Comparison of ENCODE assay signal across 1 cellular context in the genomic region with DNA sequence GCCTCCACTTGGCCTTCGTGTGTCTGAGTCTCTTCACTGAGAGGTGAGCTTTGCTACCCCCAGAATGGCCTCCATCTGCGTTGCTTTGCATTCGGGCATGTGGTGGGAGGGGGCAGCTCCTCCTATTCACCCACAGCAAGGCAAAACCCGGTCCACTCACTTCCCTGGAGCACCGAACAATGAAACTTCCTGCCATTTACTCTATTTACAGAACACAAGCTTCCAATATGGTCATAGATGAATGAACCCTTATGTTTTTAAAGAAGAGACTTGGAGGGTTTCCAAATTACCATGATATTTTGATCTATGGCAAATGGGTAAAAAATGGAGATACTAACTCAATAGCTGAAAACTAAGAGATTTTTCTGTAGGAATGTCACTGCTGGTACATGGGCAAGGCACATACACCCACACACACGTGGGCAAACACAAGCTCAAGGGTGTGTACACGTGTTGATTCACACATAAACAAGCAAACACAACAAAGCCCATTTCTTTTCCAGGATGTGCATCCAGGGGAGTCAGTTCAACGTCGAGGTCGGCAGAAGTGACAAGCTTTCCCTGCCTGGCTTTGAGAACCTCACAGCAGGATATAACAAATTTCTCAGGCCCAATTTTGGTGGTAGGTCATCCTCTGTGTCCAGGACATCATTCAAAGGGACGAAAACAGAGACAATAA.
TF ChIP-seq lines count a peak whose summit lies in the region.

No MANE protein-coding gene starts in this region.

TF ChIP-seq in GM12878, 131 proteins besides CTCF, POLR2A, EP300 and RAD21:
- no peak for TF ChIP-seq ZNF207 (IDR thresholded peaks at IDR 0.05; ENCODE audit: borderline replicate concordance)
- TF ChIP-seq, protein P1, sequence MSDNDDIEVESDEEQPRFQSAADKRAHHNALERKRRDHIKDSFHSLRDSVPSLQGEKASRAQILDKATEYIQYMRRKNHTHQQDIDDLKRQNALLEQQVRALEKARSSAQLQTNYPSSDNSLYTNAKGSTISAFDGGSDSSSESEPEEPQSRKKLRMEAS (IDR thresholded peaks at IDR 0.05; ENCODE audit: low read depth, low read length) = no peak
- no peak for TF ChIP-seq PML (IDR thresholded peaks at IDR 0.05; ENCODE audit: low read length)
- no peak for TF ChIP-seq BHLHE40 (IDR thresholded peaks at IDR 0.05; ENCODE audit: borderline replicate concordance in 1 of 2, low read depth in 2 of 2, low read length in 1 of 2)
- TF ChIP-seq STAT3 (IDR thresholded peaks at IDR 0.05; ENCODE audit: low read depth, low read length) = no peak
- TF ChIP-seq NFIC (IDR thresholded peaks at IDR 0.05; ENCODE audit: low read depth, low read length) = no peak
- TF ChIP-seq ESRRA (IDR thresholded peaks at IDR 0.05; ENCODE audit: low read length) = no peak
- no peak for TF ChIP-seq NBN (IDR thresholded peaks at IDR 0.05)
- TF ChIP-seq KLF5 (IDR thresholded peaks at IDR 0.05; ENCODE audit: partially characterized antibody) = no peak
- TF ChIP-seq STAT1 (conservative IDR thresholded peaks at IDR 0.05) = no peak
- no peak for TF ChIP-seq IRF4 (IDR thresholded peaks at IDR 0.05; ENCODE audit: low read depth, low read length)
- TF ChIP-seq, protein P2, sequence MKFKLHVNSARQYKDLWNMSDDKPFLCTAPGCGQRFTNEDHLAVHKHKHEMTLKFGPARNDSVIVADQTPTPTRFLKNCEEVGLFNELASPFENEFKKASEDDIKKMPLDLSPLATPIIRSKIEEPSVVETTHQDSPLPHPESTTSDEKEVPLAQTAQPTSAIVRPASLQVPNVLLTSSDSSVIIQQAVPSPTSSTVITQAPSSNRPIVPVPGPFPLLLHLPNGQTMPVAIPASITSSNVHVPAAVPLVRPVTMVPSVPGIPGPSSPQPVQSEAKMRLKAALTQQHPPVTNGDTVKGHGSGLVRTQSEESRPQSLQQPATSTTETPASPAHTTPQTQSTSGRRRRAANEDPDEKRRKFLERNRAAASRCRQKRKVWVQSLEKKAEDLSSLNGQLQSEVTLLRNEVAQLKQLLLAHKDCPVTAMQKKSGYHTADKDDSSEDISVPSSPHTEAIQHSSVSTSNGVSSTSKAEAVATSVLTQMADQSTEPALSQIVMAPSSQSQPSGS (IDR thresholded peaks at IDR 0.05; ENCODE audit: low read length) = no peak
- no peak for TF ChIP-seq TARDBP (IDR thresholded peaks at IDR 0.05; ENCODE audit: borderline replicate concordance)
- TF ChIP-seq ETV6 (conservative IDR thresholded peaks at IDR 0.05 in 1 of 2, IDR thresholded peaks at IDR 0.05 in 1 of 2; ENCODE audit: borderline replicate concordance in 1 of 2, low read depth in 1 of 2) = no peak
- TF ChIP-seq, protein P3, sequence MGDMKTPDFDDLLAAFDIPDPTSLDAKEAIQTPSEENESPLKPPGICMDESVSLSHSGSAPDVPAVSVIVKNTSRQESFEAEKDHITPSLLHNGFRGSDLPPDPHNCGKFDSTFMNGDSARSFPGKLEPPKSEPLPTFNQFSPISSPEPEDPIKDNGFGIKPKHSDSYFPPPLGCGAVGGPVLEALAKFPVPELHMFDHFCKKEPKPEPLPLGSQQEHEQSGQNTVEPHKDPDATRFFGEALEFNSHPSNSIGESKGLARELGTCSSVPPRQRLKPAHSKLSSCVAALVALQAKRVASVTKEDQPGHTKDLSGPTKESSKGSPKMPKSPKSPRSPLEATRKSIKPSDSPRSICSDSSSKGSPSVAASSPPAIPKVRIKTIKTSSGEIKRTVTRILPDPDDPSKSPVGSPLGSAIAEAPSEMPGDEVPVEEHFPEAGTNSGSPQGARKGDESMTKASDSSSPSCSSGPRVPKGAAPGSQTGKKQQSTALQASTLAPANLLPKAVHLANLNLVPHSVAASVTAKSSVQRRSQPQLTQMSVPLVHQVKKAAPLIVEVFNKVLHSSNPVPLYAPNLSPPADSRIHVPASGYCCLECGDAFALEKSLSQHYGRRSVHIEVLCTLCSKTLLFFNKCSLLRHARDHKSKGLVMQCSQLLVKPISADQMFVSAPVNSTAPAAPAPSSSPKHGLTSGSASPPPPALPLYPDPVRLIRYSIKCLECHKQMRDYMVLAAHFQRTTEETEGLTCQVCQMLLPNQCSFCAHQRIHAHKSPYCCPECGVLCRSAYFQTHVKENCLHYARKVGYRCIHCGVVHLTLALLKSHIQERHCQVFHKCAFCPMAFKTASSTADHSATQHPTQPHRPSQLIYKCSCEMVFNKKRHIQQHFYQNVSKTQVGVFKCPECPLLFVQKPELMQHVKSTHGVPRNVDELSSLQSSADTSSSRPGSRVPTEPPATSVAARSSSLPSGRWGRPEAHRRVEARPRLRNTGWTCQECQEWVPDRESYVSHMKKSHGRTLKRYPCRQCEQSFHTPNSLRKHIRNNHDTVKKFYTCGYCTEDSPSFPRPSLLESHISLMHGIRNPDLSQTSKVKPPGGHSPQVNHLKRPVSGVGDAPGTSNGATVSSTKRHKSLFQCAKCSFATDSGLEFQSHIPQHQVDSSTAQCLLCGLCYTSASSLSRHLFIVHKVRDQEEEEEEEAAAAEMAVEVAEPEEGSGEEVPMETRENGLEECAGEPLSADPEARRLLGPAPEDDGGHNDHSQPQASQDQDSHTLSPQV (IDR thresholded peaks at IDR 0.05) = no peak
- TF ChIP-seq BCL11A (IDR thresholded peaks at IDR 0.05; ENCODE audit: low read depth, low read length) = no peak
- no peak for TF ChIP-seq JUND (IDR thresholded peaks at IDR 0.05; ENCODE audit: low read depth, low read length)
